Comparison of ENCODE assay signal across 8 cellular contexts in the genomic region with DNA sequence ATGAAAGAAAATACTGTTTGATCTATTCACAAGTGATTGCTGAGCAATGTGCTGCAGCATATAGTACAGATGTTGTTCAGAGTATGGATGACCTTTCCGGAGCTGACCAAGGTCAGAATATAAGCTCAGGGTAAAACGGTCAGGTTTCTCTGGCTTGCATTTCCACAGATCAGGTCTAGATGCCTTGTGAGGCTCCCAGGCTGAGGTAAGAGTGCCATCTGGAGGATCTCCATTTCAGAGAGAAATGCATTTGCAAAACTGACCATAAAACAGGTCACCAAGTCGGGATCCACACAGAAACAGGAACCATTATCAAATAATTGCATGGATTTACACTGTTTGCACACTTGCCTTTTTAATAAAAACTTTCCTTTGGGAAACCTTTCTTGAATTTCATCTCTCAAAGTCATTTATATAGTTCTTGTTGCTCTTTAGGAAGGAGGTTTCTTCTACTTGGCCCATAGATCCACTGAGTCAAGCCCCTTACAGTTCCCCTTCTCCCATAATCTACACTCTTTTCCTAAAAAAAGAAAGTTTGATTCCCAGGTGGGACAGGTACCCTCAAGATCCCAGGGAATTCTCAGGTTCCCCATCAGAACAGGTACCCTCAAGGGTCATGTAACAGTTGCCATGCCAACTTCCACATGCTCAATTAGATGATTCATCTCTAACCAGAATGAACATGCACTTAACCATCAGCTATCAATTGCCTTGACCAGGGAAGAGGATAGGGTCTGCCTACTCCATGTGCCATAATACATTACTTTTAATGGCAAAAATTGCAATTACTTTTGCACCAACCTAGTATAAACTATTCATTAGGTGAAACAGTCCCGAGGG. TPM values are rescaled to one million over a fixed set of nuclear protein-coding genes. Genes with fewer than 3 reads are reported as not detected.
DNase-seq lines count a peak whose midpoint lies in the region; ATAC-seq, FAIRE-seq and TF ChIP-seq lines count a peak whose summit lies in the region.

No MANE protein-coding gene starts in this region.

- no peak overlapping the region for H2AFZ ChIP-seq in HepG2 (ENCODE audit: low read length)

- H3K4me3 Mint-ChIP-seq in chondrocyte (ENCODE audit: unreplicated experiment) = no peak overlapping the region
- H3K4me3 Mint-ChIP-seq in effector memory CD8-positive, alpha-beta T cell = no peak overlapping the region

- H3K9ac ChIP-seq in HepG2 (ENCODE audit: insufficient read depth, low read depth, low read length) = no peak overlapping the region

- H3K27ac Mint-ChIP-seq in chondrocyte (ENCODE audit: unreplicated experiment) = no peak overlapping the region
- no peak overlapping the region for H3K27ac Mint-ChIP-seq in effector memory CD8-positive, alpha-beta T cell

- CTCF ChIA-PET in HepG2 (lab: Yijun Ruan, JAX; ENCODE audit: low intra/inter-chr PET ratio, low total read pairs) = interaction anchor here (1.5 kb wide), 1 partner anchor 426 kb away, joined by 6 read pairs; no protein-coding TSS in a partner anchor

- TF ChIP-seq EP300 in HepG2 (IDR thresholded peaks at IDR 0.05; ENCODE audit: low read depth in 2 of 2, low read length in 2 of 2) (no peak), HepG2 (CRISPR knock-in tag; IDR thresholded peaks at IDR 0.05; ENCODE audit: borderline replicate concordance) (no peak)

- no TSS peak for BruUV-seq in HepG2 (replicated peaks; lab: Mats Ljungman, UMichigan)

- peaks cover 18% of the 10 kb centered on the region for H3K4me1 Mint-ChIP-seq in chondrocyte (ENCODE audit: low read depth)
- no peaks in the 10 kb centered on the region for H3K4me1 Mint-ChIP-seq in effector memory CD8-positive, alpha-beta T cell (ENCODE audit: low read depth in 2 of 2)

- H3K4me3 ChIP-seq in HepG2 (replicated peaks in 1 of 3; ENCODE audit: insufficient read depth in 1 of 3, low read depth in 2 of 3, low read length in 3 of 3) = no peak overlapping the region

- H3K27me3 Mint-ChIP-seq in chondrocyte (ENCODE audit: low read depth) = no peaks in the 10 kb centered on the region
- no peaks in the 10 kb centered on the region for H3K27me3 Mint-ChIP-seq in effector memory CD8-positive, alpha-beta T cell

- intact Hi-C loops in HepG2 (cut with micrococcal nuclease; ENCODE audit: unreplicated experiment) = loop anchor here (1.0 to 5.0 kb wide), 3 partner anchors 199 to 426 kb away; no protein-coding TSS in a partner anchor

- peak; percentile 55 for TF ChIP-seq RAD21 in HepG2 (CRISPR knock-in tag; IDR thresholded peaks at IDR 0.05)

- ATAC-seq in HepG2 (peak; percentile 87), GM21381 (IDR thresholded peaks at IDR 0.05; ENCODE audit: unreplicated experiment) (no peak)
- no peak for ATAC-seq in effector memory CD8-positive, alpha-beta T cell (replicated peaks)

- no peak for TF ChIP-seq POLR2A in HepG2 (IDR thresholded peaks at IDR 0.05; ENCODE audit: insufficient read depth in 1 of 2, low read depth in 2 of 2, low read length in 2 of 2)

- no peaks in the 10 kb centered on the region for H3K9me3 ChIP-seq in HepG2 (ENCODE audit: low read length)

- no peak overlapping the region for H3K4me2 ChIP-seq in HepG2 (ENCODE audit: low read depth, low read length)

- in situ Hi-C loops in HepG2 (cut with HindIII; ENCODE audit: extremely low pct_ligation_motif_present, low pct_unique_long_range_greater_than_20kb) = loop anchor here (5.0 to 25.0 kb wide), 2 partner anchors 194 to 424 kb away; no protein-coding TSS in a partner anchor

- no peaks in the 10 kb centered on the region for H3K9me3 Mint-ChIP-seq in chondrocyte (ENCODE audit: low read depth)
- H3K9me3 Mint-ChIP-seq in effector memory CD8-positive, alpha-beta T cell = no peaks in the 10 kb centered on the region

- FAIRE-seq in A204.1 (lab: Jason Lieb, UNC) (peak; percentile 23), HepG2 (lab: Jason Lieb, UNC) (peak; percentile 82)

- H3K79me2 ChIP-seq in HepG2 (ENCODE audit: insufficient read depth, low read length) = no peaks in the 10 kb centered on the region

- TF ChIP-seq CTCF in GM20000 (IDR thresholded peaks at IDR 0.05; ENCODE audit: extremely low read depth, missing control alignments) = peak; percentile 7
- TF ChIP-seq CTCF in chondrocyte (IDR thresholded peaks at IDR 0.05) = peak; percentile 87
- peak; percentile 79 for TF ChIP-seq CTCF in HepG2 (CRISPR knock-in tag; IDR thresholded peaks at IDR 0.05)

- H3K36me3 Mint-ChIP-seq in chondrocyte (ENCODE audit: low read depth) = peaks cover 9% of the 10 kb centered on the region
- peaks cover 26% of the 10 kb centered on the region for H3K36me3 Mint-ChIP-seq in effector memory CD8-positive, alpha-beta T cell (ENCODE audit: insufficient read depth)

- peaks cover 3% of the 10 kb centered on the region for H3K4me1 ChIP-seq in HepG2 (ENCODE audit: insufficient read depth, low read length)

- DNase-seq in GM20000 (ENCODE audit: low spot score) = peak; percentile 13
- peak; percentile 53 for DNase-seq in NCI-H748 (lab: John Stamatoyannopoulos, UW; ENCODE audit: unreplicated experiment)
- DNase-seq in chondrocyte (ENCODE audit: low spot score) = no peak
- peak; percentile 47 for DNase-seq in HepG2 (ENCODE audit: low spot score)
- DNase-seq in effector memory CD8-positive, alpha-beta T cell = no peak
- no peak for DNase-seq in T-helper 9 cell

- H3K27me3 ChIP-seq in HepG2 (ENCODE audit: control insufficient read depth in 1 of 2, insufficient read depth in 2 of 2, low read length in 2 of 2) = no peaks in the 10 kb centered on the region

- POLR2A ChIA-PET in HepG2 (lab: Yijun Ruan, JAX) = no interaction called here

- 42% methylated on average over 4 of the region's 4 CpGs for WGBS in HepG2 (ENCODE audit: low lambda C conversion rate)

- no peaks in the 10 kb centered on the region for H4K20me1 ChIP-seq in HepG2 (ENCODE audit: insufficient read depth, low read length)

- peaks cover 3 to 20% of the 10 kb centered on the region in 2 experiments; a peak in 3 of 5 replicates for H3K36me3 ChIP-seq in HepG2 (replicated peaks in 1 of 2; ENCODE audit: control insufficient read depth in 1 of 2, insufficient read depth in 2 of 2, low read length in 2 of 2)

- H3K27ac ChIP-seq in HepG2 (ENCODE audit: extremely low read length, insufficient read depth, low read length) = no peak overlapping the region

RNA-seq across cellular contexts. Expression of gene TMPRSS5, which starts 25.0 kb away (rescaled TPM):
- total RNA-seq in chondrocyte = 0.33 to 0.92 TPM (median 0.37 TPM) in 3 replicates
- 0.40 TPM in 1 of 2 replicates, not detected in the other for total RNA-seq in HepG2 (2016; rRNA removed; fragmentation: Illumina TruSeq; extraction: Trizol)
- total RNA-seq in HepG2 (2016; cell fraction: cytosol; rRNA removed; fragmentation: Illumina TruSeq; extraction: Trizol; ENCODE audit: low read depth) = not detected in 2 replicates
- total RNA-seq in HepG2 (2016; cell fraction: insoluble cytoplasmic fraction; rRNA removed; fragmentation: Illumina TruSeq; extraction: Trizol) = 0.12 and 0.37 TPM in 2 replicates
- 0.07 and 0.09 TPM in 2 replicates for total RNA-seq in HepG2 (2016; cell fraction: membrane; rRNA removed; fragmentation: Illumina TruSeq; extraction: Trizol)
- 0.85 and 0.96 TPM in 2 replicates for total RNA-seq in HepG2 (2016; cell fraction: nucleus; rRNA removed; fragmentation: Illumina TruSeq; extraction: Trizol)
- polyA plus RNA-seq in HepG2 (2011; rRNA removed) = 0.65 and 0.96 TPM in 2 replicates
- 0.29 and 0.34 TPM in 2 replicates for polyA plus RNA-seq in HepG2 (2011; cell fraction: cytosol; rRNA removed)
- 3.2 and 5.2 TPM in 2 replicates for polyA plus RNA-seq in HepG2 (2011; cell fraction: nucleus; rRNA removed)
- 0.29 and 0.43 TPM in 2 replicates for polyA plus RNA-seq in HepG2 (2012)
- not detected in 2 replicates for polyA plus RNA-seq in HepG2 (2016; cell fraction: cytosol; fragmentation: Illumina TruSeq; extraction: Trizol; ENCODE audit: low read depth)
- not detected in 2 replicates for polyA plus RNA-seq in HepG2 (2016; cell fraction: insoluble cytoplasmic fraction; fragmentation: Illumina TruSeq; extraction: Trizol; ENCODE audit: low read depth)
- not detected in 2 replicates for polyA plus RNA-seq in HepG2 (2016; cell fraction: membrane; fragmentation: Illumina TruSeq; extraction: Trizol; ENCODE audit: low read depth)
- polyA plus RNA-seq in HepG2 (2016; cell fraction: nucleus; fragmentation: Illumina TruSeq; extraction: Trizol; ENCODE audit: insufficient read depth, low read depth) = 1.5 and 3.5 TPM in 2 replicates
- 0.49 and 0.68 TPM in 2 replicates for polyA minus RNA-seq in HepG2 (2011; rRNA and poly(A)+ RNA removed; ENCODE audit: low replicate concordance)
- not detected in 2 replicates for polyA minus RNA-seq in HepG2 (2011; cell fraction: cytosol; rRNA and poly(A)+ RNA removed)
- polyA minus RNA-seq in HepG2 (2011; cell fraction: nucleus; rRNA and poly(A)+ RNA removed) = 1.3 and 1.7 TPM in 2 replicates

RNA-seq across cellular contexts. Expression of gene ZW10, which starts 42.4 kb away (rescaled TPM):
- 11.7 to 17.1 TPM (median 11.9 TPM) in 3 replicates for total RNA-seq in chondrocyte
- total RNA-seq in HepG2 (2016; rRNA removed; fragmentation: Illumina TruSeq; extraction: Trizol) = 31.3 and 43.4 TPM in 2 replicates
- total RNA-seq in HepG2 (2016; cell fraction: cytosol; rRNA removed; fragmentation: Illumina TruSeq; extraction: Trizol; ENCODE audit: low read depth) = 4.9 TPM in 2 replicates
- total RNA-seq in HepG2 (2016; cell fraction: insoluble cytoplasmic fraction; rRNA removed; fragmentation: Illumina TruSeq; extraction: Trizol) = 30.5 and 40.9 TPM in 2 replicates
- total RNA-seq in HepG2 (2016; cell fraction: membrane; rRNA removed; fragmentation: Illumina TruSeq; extraction: Trizol) = 9.4 and 12.9 TPM in 2 replicates
- total RNA-seq in HepG2 (2016; cell fraction: nucleus; rRNA removed; fragmentation: Illumina TruSeq; extraction: Trizol) = 19.5 and 21.6 TPM in 2 replicates
- polyA plus RNA-seq in HepG2 (2011; rRNA removed) = 5.1 and 5.8 TPM in 2 replicates
- polyA plus RNA-seq in HepG2 (2011; cell fraction: cytosol; rRNA removed) = 3.2 and 4.7 TPM in 2 replicates
- polyA plus RNA-seq in HepG2 (2011; cell fraction: nucleus; rRNA removed) = 3.5 and 3.6 TPM in 2 replicates
- 7.4 and 9.3 TPM in 2 replicates for polyA plus RNA-seq in HepG2 (2012)
- 2.2 and 2.8 TPM in 2 replicates for polyA plus RNA-seq in HepG2 (2016; cell fraction: cytosol; fragmentation: Illumina TruSeq; extraction: Trizol; ENCODE audit: low read depth)
- 29.4 and 30.1 TPM in 2 replicates for polyA plus RNA-seq in HepG2 (2016; cell fraction: insoluble cytoplasmic fraction; fragmentation: Illumina TruSeq; extraction: Trizol; ENCODE audit: low read depth)
- 3.7 and 5.5 TPM in 2 replicates for polyA plus RNA-seq in HepG2 (2016; cell fraction: membrane; fragmentation: Illumina TruSeq; extraction: Trizol; ENCODE audit: low read depth)
- polyA plus RNA-seq in HepG2 (2016; cell fraction: nucleus; fragmentation: Illumina TruSeq; extraction: Trizol; ENCODE audit: insufficient read depth, low read depth) = 16.7 and 17.4 TPM in 2 replicates
- 5.1 and 10.4 TPM in 2 replicates for polyA minus RNA-seq in HepG2 (2011; rRNA and poly(A)+ RNA removed; ENCODE audit: low replicate concordance)
- 6.2 and 7.2 TPM in 2 replicates for polyA minus RNA-seq in HepG2 (2011; cell fraction: cytosol; rRNA and poly(A)+ RNA removed)
- 17.3 and 18.2 TPM in 2 replicates for polyA minus RNA-seq in HepG2 (2011; cell fraction: nucleus; rRNA and poly(A)+ RNA removed)

RNA-seq across cellular contexts. Expression of gene CLDN25, which starts 48.5 kb away (rescaled TPM):
- total RNA-seq in chondrocyte = not detected in 3 replicates
- not detected in 2 replicates for total RNA-seq in HepG2 (2016; rRNA removed; fragmentation: Illumina TruSeq; extraction: Trizol)
- not detected in 2 replicates for total RNA-seq in HepG2 (2016; cell fraction: cytosol; rRNA removed; fragmentation: Illumina TruSeq; extraction: Trizol; ENCODE audit: low read depth)
- not detected in 2 replicates for total RNA-seq in HepG2 (2016; cell fraction: insoluble cytoplasmic fraction; rRNA removed; fragmentation: Illumina TruSeq; extraction: Trizol)
- total RNA-seq in HepG2 (2016; cell fraction: membrane; rRNA removed; fragmentation: Illumina TruSeq; extraction: Trizol) = not detected in 2 replicates
- not detected in 2 replicates for total RNA-seq in HepG2 (2016; cell fraction: nucleus; rRNA removed; fragmentation: Illumina TruSeq; extraction: Trizol)
- polyA plus RNA-seq in HepG2 (2011; rRNA removed) = not detected in 2 replicates
- polyA plus RNA-seq in HepG2 (2011; cell fraction: cytosol; rRNA removed) = not detected in 2 replicates
- not detected in 2 replicates for polyA plus RNA-seq in HepG2 (2011; cell fraction: nucleus; rRNA removed)
- polyA plus RNA-seq in HepG2 (2012) = not detected in 2 replicates
- not detected in 2 replicates for polyA plus RNA-seq in HepG2 (2016; cell fraction: cytosol; fragmentation: Illumina TruSeq; extraction: Trizol; ENCODE audit: low read depth)
- polyA plus RNA-seq in HepG2 (2016; cell fraction: insoluble cytoplasmic fraction; fragmentation: Illumina TruSeq; extraction: Trizol; ENCODE audit: low read depth) = not detected in 2 replicates
- not detected in 2 replicates for polyA plus RNA-seq in HepG2 (2016; cell fraction: membrane; fragmentation: Illumina TruSeq; extraction: Trizol; ENCODE audit: low read depth)
- polyA plus RNA-seq in HepG2 (2016; cell fraction: nucleus; fragmentation: Illumina TruSeq; extraction: Trizol; ENCODE audit: insufficient read depth, low read depth) = not detected in 2 replicates
- not detected in 2 replicates for polyA minus RNA-seq in HepG2 (2011; rRNA and poly(A)+ RNA removed; ENCODE audit: low replicate concordance)
- polyA minus RNA-seq in HepG2 (2011; cell fraction: cytosol; rRNA and poly(A)+ RNA removed) = not detected in 2 replicates
- polyA minus RNA-seq in HepG2 (2011; cell fraction: nucleus; rRNA and poly(A)+ RNA removed) = not detected in 2 replicates

Comparison
In these comparisons a context has a peak if more than half of its experiments do, and no peak if none do; other contexts are left out.
1. DNase-seq: peak in GM20000 (single experiment), NCI-H748 (single experiment) and HepG2 (single experiment); none in chondrocyte (single experiment), effector memory CD8-positive, alpha-beta T cell (0 of 3) and T-helper 9 cell (single experiment).
2. CTCF ChIP-seq: peak in every context shown above with its lines; median percentile 87 in chondrocyte; 79 in HepG2; 7 in GM20000.